Comparison of ENCODE assay signal across 10 cellular contexts in the genomic region with DNA sequence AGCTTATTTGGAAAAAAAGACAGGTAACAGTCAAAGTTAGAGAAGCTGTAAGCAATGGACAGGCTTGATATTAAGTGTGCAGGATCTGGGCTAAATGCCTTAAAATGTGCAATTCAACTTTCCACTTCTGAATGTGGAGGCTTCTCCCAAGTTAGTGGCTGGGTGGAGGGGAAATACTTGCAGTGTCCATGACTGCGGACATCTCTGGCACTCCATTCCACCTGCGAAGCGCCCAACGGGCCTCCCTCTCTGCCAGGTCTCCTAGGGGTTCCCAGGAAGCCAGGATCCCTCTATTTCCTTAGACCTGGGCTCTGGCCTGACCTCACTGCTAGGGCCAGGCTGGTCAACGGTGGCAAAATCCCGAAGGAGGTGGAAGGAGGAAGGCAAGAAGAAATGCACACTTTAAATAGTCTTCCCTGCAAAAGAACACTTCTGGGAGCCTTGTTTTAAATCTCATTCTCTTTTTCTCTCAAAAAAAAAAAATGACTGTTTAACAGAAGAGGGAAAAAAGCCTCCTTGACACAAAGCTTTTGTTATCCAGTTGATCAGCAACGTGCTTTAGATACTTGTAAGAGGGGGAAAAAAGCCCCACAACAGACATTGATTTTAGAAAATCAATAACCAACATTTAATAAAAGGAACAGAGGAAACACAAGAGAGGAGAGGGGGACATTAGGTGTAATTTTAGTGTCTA. TPM values are rescaled to one million over a fixed set of nuclear protein-coding genes. Genes with fewer than 3 reads are reported as not detected.
DNase-seq lines count a peak whose midpoint lies in the region; ATAC-seq and TF ChIP-seq lines count a peak whose summit lies in the region.
"Had no signal": no experiment of that assay in that cellular context is flagged by ENCODE, and none has a peak within 500 bp of the region (broad histone marks: within the 10 kb centered on the region; RNA-seq: fewer than 3 reads in every experiment).

No MANE protein-coding gene starts in this region.

- no peak overlapping the region for H3K27ac ChIP-seq in CD4-positive, CD25-positive, alpha-beta regulatory T cell (ENCODE audit: insufficient read depth, low read length, poor library complexity, severe bottlenecking)

- H3K9me3 ChIP-seq in CD4-positive, CD25-positive, alpha-beta regulatory T cell (ENCODE audit: control insufficient read depth in 2 of 2, low read length in 2 of 2), result no peaks in the 10 kb centered on the region
- H3K9me3 ChIP-seq in T-helper 17 cell (ENCODE audit: control insufficient read depth, low read length, poor library complexity, severe bottlenecking), result peaks cover 2% of the 10 kb centered on the region

- H3K4me3 ChIP-seq in CD4-positive, CD25-positive, alpha-beta regulatory T cell (ENCODE audit: low read depth, low read length), result no peak overlapping the region
- H3K4me3 ChIP-seq in foreskin fibroblast (ENCODE audit: low read depth in 1 of 2, low read length in 2 of 2), result peak overlapping the region; percentile 83 to 86

- H3K27me3 Mint-ChIP-seq in CD4-positive, CD25-positive, alpha-beta regulatory T cell, result peaks cover 45% of the 10 kb centered on the region
- H3K27me3 Mint-ChIP-seq in T-helper 17 cell, result peaks cover 54% of the 10 kb centered on the region
- H3K27me3 Mint-ChIP-seq in progenitor cell of endocrine pancreas, result peaks cover 66% of the 10 kb centered on the region

- no peak for TF ChIP-seq CTCF in foreskin fibroblast (IDR thresholded peaks at IDR 0.05; ENCODE audit: low read depth, low read length)
- no peak for TF ChIP-seq CTCF in progenitor cell of endocrine pancreas (IDR thresholded peaks at IDR 0.05; ENCODE audit: unreplicated experiment)

- peaks cover 0 to 17% (median 6%) of the 10 kb centered on the region in 4 donors for H3K4me1 Mint-ChIP-seq in CD4-positive, CD25-positive, alpha-beta regulatory T cell
- H3K4me1 Mint-ChIP-seq in T-helper 17 cell, result peaks cover 24% of the 10 kb centered on the region
- peaks cover 10% of the 10 kb centered on the region for H3K4me1 Mint-ChIP-seq in progenitor cell of endocrine pancreas (ENCODE audit: low read depth)

- peaks cover 44% of the 10 kb centered on the region for H3K27me3 ChIP-seq in CD4-positive, CD25-positive, alpha-beta regulatory T cell (ENCODE audit: control insufficient read depth, insufficient read depth, low read length)

- H3K9me3 Mint-ChIP-seq in CD4-positive, CD25-positive, alpha-beta regulatory T cell, result peaks cover 0 to 1% (median 0%) of the 10 kb centered on the region in 7 donors
- H3K9me3 Mint-ChIP-seq in progenitor cell of endocrine pancreas (ENCODE audit: low read depth), result no peaks in the 10 kb centered on the region

- no peak overlapping the region for H3K27ac Mint-ChIP-seq in CD4-positive, CD25-positive, alpha-beta regulatory T cell
- H3K27ac Mint-ChIP-seq in T-helper 17 cell (peak overlapping the region; percentile 80), progenitor cell of endocrine pancreas (no peak overlapping the region)

- DNase-seq in CD4-positive, CD25-positive, alpha-beta regulatory T cell, result no peak
- DNase-seq in T-helper 17 cell (no peak), foreskin fibroblast (peak in 1 of 2 donors; percentile 57), progenitor cell of endocrine pancreas (ENCODE audit: low spot score, unreplicated experiment) (no peak), NCI-H510A (lab: John Stamatoyannopoulos, UW) (no peak), DMS53 (lab: John Stamatoyannopoulos, UW) (no peak)
- DNase-seq: activated effector memory CD4-positive, alpha-beta T cell treated with Interleukin-2 at 50 U/mL for 16 hours; KG1 had no signal

- no peak for ATAC-seq in CD4-positive, CD25-positive, alpha-beta regulatory T cell (ENCODE audit: low read depth in 2 of 2)
- ATAC-seq in T-helper 17 cell, result no peak
- ATAC-seq in GM21528 (IDR thresholded peaks at IDR 0.05; ENCODE audit: low FRiP score, unreplicated experiment), result no peak
- ATAC-seq in HG02852 (IDR thresholded peaks at IDR 0.05; ENCODE audit: unreplicated experiment), result no peak

- H3K36me3 Mint-ChIP-seq in CD4-positive, CD25-positive, alpha-beta regulatory T cell, result no peaks in the 10 kb centered on the region
- H3K36me3 Mint-ChIP-seq in T-helper 17 cell (ENCODE audit: low read depth) (peaks cover 11% of the 10 kb centered on the region), progenitor cell of endocrine pancreas (ENCODE audit: insufficient read depth) (no peaks in the 10 kb centered on the region)

- peaks cover 35% of the 10 kb centered on the region for H3K4me1 ChIP-seq in CD4-positive, CD25-positive, alpha-beta regulatory T cell (ENCODE audit: control insufficient read depth, insufficient read depth, low read length, poor library complexity, severe bottlenecking)

- no peaks in the 10 kb centered on the region for H3K36me3 ChIP-seq in CD4-positive, CD25-positive, alpha-beta regulatory T cell (ENCODE audit: control insufficient read depth, insufficient read depth, low read length)

- peak overlapping the region; percentile 62 to 86 (median 84) for H3K4me3 Mint-ChIP-seq in CD4-positive, CD25-positive, alpha-beta regulatory T cell
- peak overlapping the region; percentile 92 for H3K4me3 Mint-ChIP-seq in T-helper 17 cell
- H3K4me3 Mint-ChIP-seq in progenitor cell of endocrine pancreas (ENCODE audit: low read depth), result peak overlapping the region; percentile 43

RNA-seq across cellular contexts. Expression of gene ZEB2, which starts 5.0 kb away (rescaled TPM):
- total RNA-seq in CD4-positive, CD25-positive, alpha-beta regulatory T cell, result 18.1 TPM
- polyA plus RNA-seq in CD4-positive, CD25-positive, alpha-beta regulatory T cell, result under 1 TPM in 3 of 4 donors, not detected in 1; 0.23 to 0.44 (median 0.37) TPM
- total RNA-seq in T-helper 17 cell (10 to 100 TPM; 49.5 to 61.1 TPM), progenitor cell of endocrine pancreas (0.07 and 0.49 TPM in 2 replicates)

Comparison
In these comparisons a context has a peak if more than half of its experiments do, and no peak if none do; other contexts are left out.
1. RNA of gene ZEB2, which starts 5.0 kb away (total RNA-seq): 49.5 to 61.1 TPM in T-helper 17 cell and 18.1 TPM in CD4-positive, CD25-positive, alpha-beta regulatory T cell (single experiment); 0.07 to 0.49 TPM in progenitor cell of endocrine pancreas; every median in the first group is over 10 times any median in the second.
2. Peak in every context shown above with its lines, with median percentiles within 50 percentile points of each other: H3K4me3 Mint-ChIP-seq.